In genomic region chr7:2819161-2819953, GRCh38 we compare ENCODE assay signal across 10 cellular contexts. TPM values are rescaled to one million over a fixed set of nuclear protein-coding genes. Genes with fewer than 3 reads are reported as not detected.
DNase-seq lines count a peak whose midpoint lies in the region; ATAC-seq and TF ChIP-seq lines count a peak whose summit lies in the region.
"Had no signal": no experiment of that assay in that cellular context is flagged by ENCODE, and none has a peak within 500 bp of the region (broad histone marks: within the 10 kb centered on the region; RNA-seq: fewer than 3 reads in every experiment).

No MANE protein-coding gene starts in this region.

- in situ Hi-C loops in GM13976 (cut with MboI; ENCODE audit: low sequenced_read_pairs, unreplicated experiment) (no loop called here), mammary epithelial cell (cut with MboI; ENCODE audit: low sequenced_read_pairs in 2 of 2) (no loop called here)

- no peaks in the 10 kb centered on the region for H3K9me3 Mint-ChIP-seq in HFFc6

- no peak overlapping the region for H3K9ac ChIP-seq in mammary epithelial cell (ENCODE audit: insufficient read depth, low read length)
- H3K9ac ChIP-seq in SK-N-SH, result no peak overlapping the region

- CTCF ChIA-PET in mammary epithelial cell (lab: Charles Lee; ENCODE audit: low non-redundant PET) (no interaction called here), SK-N-SH (lab: Yijun Ruan, JAX) (interaction anchor here (1.1 to 3.9 kb wide), 3 partner anchors 14 to 148 kb away, joined by 3 to 12 read pairs (median 8); no protein-coding TSS in a partner anchor)

- no peaks in the 10 kb centered on the region for H3K36me3 ChIP-seq in mammary epithelial cell (ENCODE audit: insufficient read depth, low read length)
- H3K36me3 ChIP-seq in osteoblast (ENCODE audit: insufficient read depth, low read length), result no peaks in the 10 kb centered on the region
- no peaks in the 10 kb centered on the region for H3K36me3 ChIP-seq in SK-N-SH (replicated peaks in 1 of 2; ENCODE audit: control insufficient read depth in 1 of 2, insufficient read depth in 2 of 2, low read length in 1 of 2)

- no peak for TF ChIP-seq CTCF in GM13976 (IDR thresholded peaks at IDR 0.05; ENCODE audit: borderline replicate concordance, control extremely low read depth, extremely low read depth, insufficient read depth, missing control alignments)
- TF ChIP-seq CTCF in HFFc6 (IDR thresholded peaks at IDR 0.05), result no peak
- TF ChIP-seq CTCF in mammary epithelial cell (conservative IDR thresholded peaks at IDR 0.05 in 1 of 2, IDR thresholded peaks at IDR 0.05 in 1 of 2; ENCODE audit: extremely low read depth in 1 of 2, insufficient read depth in 1 of 2, low read depth in 1 of 2, low read length in 2 of 2), result no peak
- no peak for TF ChIP-seq CTCF in osteoblast (IDR thresholded peaks at IDR 0.05; ENCODE audit: extremely low read depth, low read depth, low read length)
- TF ChIP-seq CTCF in SK-N-SH (IDR thresholded peaks at IDR 0.05), result no peak

- no peak for TF ChIP-seq EP300 in SK-N-SH (IDR thresholded peaks at IDR 0.05; ENCODE audit: borderline replicate concordance in 1 of 2, low read depth in 1 of 2, low read length in 1 of 2)

- H3K79me2 ChIP-seq in mammary epithelial cell (ENCODE audit: insufficient read depth, low read length) (peaks cover 77% of the 10 kb centered on the region), osteoblast (ENCODE audit: insufficient read depth, low read length) (peaks cover 82% of the 10 kb centered on the region), SK-N-SH (ENCODE audit: insufficient read depth) (peaks cover 90% of the 10 kb centered on the region)

- peaks cover 47% of the 10 kb centered on the region for H3K4me1 ChIP-seq in mammary epithelial cell (ENCODE audit: insufficient read depth, low read length)
- peaks cover 43% of the 10 kb centered on the region for H3K4me1 ChIP-seq in osteoblast (ENCODE audit: insufficient read depth, low read length)
- H3K4me1 ChIP-seq in SK-N-SH (ENCODE audit: control insufficient read depth in 1 of 2, insufficient read depth in 2 of 2, low read depth in 1 of 2, low read length in 1 of 2), result peaks cover 12 to 27% of the 10 kb centered on the region in 2 experiments; a peak in 3 of 4 replicates

- DNase-seq in GM13976 (ENCODE audit: low spot score) (peak; percentile 60), HFFc6 (no peak), mammary epithelial cell (peak; percentile 71), osteoblast (ENCODE audit: insufficient read length, low spot score, missing footprints) (no peak), RKO (ENCODE audit: low spot score) (no peak), SK-N-SH (no peak)
- no peak for DNase-seq in central memory CD4-positive, alpha-beta T cell
- DNase-seq: cerebellar nuclear complex, KG1 had no signal

- intact Hi-C loops in mammary epithelial cell (cut with micrococcal nuclease), result no loop called here

- H3K4me3 ChIP-seq in mammary epithelial cell (replicated peaks in 1 of 3; ENCODE audit: insufficient read depth in 1 of 3, low read depth in 2 of 3, low read length in 3 of 3), result no peak overlapping the region
- no peak overlapping the region for H3K4me3 ChIP-seq in osteoblast (ENCODE audit: insufficient read depth, low read length)
- no peak overlapping the region for H3K4me3 ChIP-seq in SK-N-SH (ENCODE audit: low read depth in 2 of 2, low read length in 1 of 2)

- ATAC-seq in GM21717 (IDR thresholded peaks at IDR 0.05; ENCODE audit: unreplicated experiment), result no peak

- H2AFZ ChIP-seq in mammary epithelial cell (ENCODE audit: low read depth, low read length) (no peak overlapping the region), osteoblast (ENCODE audit: low read length) (no peak overlapping the region), SK-N-SH (ENCODE audit: low read depth) (no peak overlapping the region)

- peak overlapping the region; percentile 97 for H3K27ac Mint-ChIP-seq in HFFc6

- H3K27me3 Mint-ChIP-seq in HFFc6 (ENCODE audit: insufficient read depth), result peaks cover 2% of the 10 kb centered on the region; the same call in 1 of the 2 replicates

- H3K4me2 ChIP-seq in mammary epithelial cell (ENCODE audit: insufficient read depth, low read depth, low read length), result no peak overlapping the region
- no peak overlapping the region for H3K4me2 ChIP-seq in osteoblast (ENCODE audit: insufficient read depth, low read length)
- no peak overlapping the region for H3K4me2 ChIP-seq in SK-N-SH

- H3K27ac ChIP-seq in mammary epithelial cell (ENCODE audit: insufficient read depth, low read depth, low read length) (peak overlapping the region; percentile 92), osteoblast (ENCODE audit: low read depth, low read length) (peak overlapping the region; percentile 97), SK-N-SH (ENCODE audit: low read depth in 2 of 2, low read length in 1 of 2) (peak overlapping the region in 1 of 2 experiments; percentile 78; a peak in 1 of 4 replicates)

- POLR2A ChIA-PET in SK-N-SH (lab: Yijun Ruan, JAX), result interaction anchor here (0.6 kb wide), 1 partner anchor 22 kb away, joined by 3 read pairs; no protein-coding TSS in a partner anchor

- no peaks in the 10 kb centered on the region for H3K9me2 ChIP-seq in SK-N-SH

- H3F3A ChIP-seq in SK-N-SH (replicated peaks; ENCODE audit: insufficient read depth), result peaks cover 41% of the 10 kb centered on the region

- dilution Hi-C loops in mammary epithelial cell (cut with HindIII; ENCODE audit: low sequenced_read_pairs), result no loop called here

- no peak for TF ChIP-seq RAD21 in SK-N-SH (IDR thresholded peaks at IDR 0.05; ENCODE audit: low read length)

- no peak overlapping the region for H3K4me3 Mint-ChIP-seq in HFFc6

- H3K36me3 Mint-ChIP-seq in HFFc6 (ENCODE audit: low read depth), result peaks cover 22% of the 10 kb centered on the region

- H3K27me3 ChIP-seq in mammary epithelial cell (ENCODE audit: insufficient read depth, low read length) (no peaks in the 10 kb centered on the region), osteoblast (ENCODE audit: insufficient read depth, low read length) (no peaks in the 10 kb centered on the region), SK-N-SH (ENCODE audit: insufficient read depth) (no peaks in the 10 kb centered on the region)

- H4K20me1 ChIP-seq in mammary epithelial cell (ENCODE audit: insufficient read depth, low read length), result no peaks in the 10 kb centered on the region
- H4K20me1 ChIP-seq in osteoblast (ENCODE audit: insufficient read depth, low read length), result peaks cover 7% of the 10 kb centered on the region
- peaks cover 5% of the 10 kb centered on the region for H4K20me1 ChIP-seq in SK-N-SH (ENCODE audit: insufficient read depth)

- no TSS peak for BruUV-seq in mammary epithelial cell (replicated peaks; lab: Mats Ljungman, UMichigan)

- peaks cover 73% of the 10 kb centered on the region for H3K4me1 Mint-ChIP-seq in HFFc6 (ENCODE audit: low read depth)

- H3K9me3 ChIP-seq in mammary epithelial cell (replicated peaks; ENCODE audit: insufficient read depth, low read length) (no peaks in the 10 kb centered on the region), osteoblast (ENCODE audit: low read depth, low read length) (no peaks in the 10 kb centered on the region), SK-N-SH (no peaks in the 10 kb centered on the region)

- 96% methylated on average over 15 of the region's 15 CpGs for WGBS in mammary epithelial cell (ENCODE audit: low coverage, missing lambda C conversion rate)
- 97% methylated on average over 15 of the region's 15 CpGs for WGBS in SK-N-SH (ENCODE audit: low lambda C conversion rate)

TF ChIP-seq in SK-N-SH, 30 proteins besides CTCF, POLR2A, EP300 and RAD21 (continues in another document):
- TF ChIP-seq MXI1 (IDR thresholded peaks at IDR 0.05; ENCODE audit: low read depth, low read length) (no peak), TEAD4 (IDR thresholded peaks at IDR 0.05; ENCODE audit: borderline replicate concordance, insufficient read depth) (no peak), IRF3 (IDR thresholded peaks at IDR 0.05; ENCODE audit: low read depth, low read length) (no peak), TAF1 (IDR thresholded peaks at IDR 0.05; ENCODE audit: borderline replicate concordance, low read depth, low read length) (no peak), NFIC (IDR thresholded peaks at IDR 0.05; ENCODE audit: borderline replicate concordance) (no peak), TCF12 (IDR thresholded peaks at IDR 0.05) (no peak), PBX3 (IDR thresholded peaks at IDR 0.05) (no peak), FOSL2 (IDR thresholded peaks at IDR 0.05; ENCODE audit: borderline replicate concordance, low read depth) (no peak), MEF2A (IDR thresholded peaks at IDR 0.05; ENCODE audit: borderline replicate concordance, low read depth) (no peak), MAX (IDR thresholded peaks at IDR 0.05; ENCODE audit: low read depth) (no peak), FOXJ3 (CRISPR knock-in tag; IDR thresholded peaks at IDR 0.05) (no peak)

RNA-seq across cellular contexts. Expression of gene GNA12, which starts 24.8 kb away (rescaled TPM):
- total RNA-seq in HFFc6 (2021; fragmentation: NEBNext Ultra II Directional; extraction: Animal tissue kit (Norgen Biotek cat#: 25700)), result 10 to 100 TPM; 52.9 to 61.9 (median 57.6) TPM
- total RNA-seq in mammary epithelial cell, result 10 to 100 TPM; 26.2 to 46.0 TPM
- 67.7 TPM for polyA plus RNA-seq in mammary epithelial cell
- polyA minus RNA-seq in mammary epithelial cell, result 60.6 TPM
- total RNA-seq in osteoblast, result 27.1 and 32.7 TPM in 2 replicates
- 55.3 and 64.8 TPM in 2 replicates for polyA plus RNA-seq in SK-N-SH (2012; rRNA removed)
- polyA plus RNA-seq in SK-N-SH (2012; cell fraction: cytosol; rRNA removed), result 39.3 and 56.9 TPM in 2 replicates
- polyA plus RNA-seq in SK-N-SH (2012; cell fraction: nucleus; rRNA removed), result 41.0 and 50.4 TPM in 2 replicates

Comparison
In these comparisons a context has a peak if more than half of its experiments do, and no peak if none do; other contexts are left out.
1. DNase-seq: peak in GM13976 (single experiment) and mammary epithelial cell (single experiment); none in HFFc6 (single experiment), osteoblast (single experiment), RKO (single experiment), central memory CD4-positive, alpha-beta T cell (single experiment) and SK-N-SH (single experiment).